ENCODE assay signal across 9 cellular contexts in genomic region chr7:74355091-74355490, GRCh38.
DNase-seq lines count a peak whose midpoint lies in the region; ATAC-seq, FAIRE-seq and TF ChIP-seq lines count a peak whose summit lies in the region.
"Had no signal": no experiment of that assay in that cellular context is flagged by ENCODE, and none has a peak within 500 bp of the region (broad histone marks: within the 10 kb centered on the region; RNA-seq: fewer than 3 reads in every experiment).

No MANE protein-coding gene starts in this region.

- H3K36me3 ChIP-seq in ascending aorta: peaks cover 29 to 54% of the 10 kb centered on the region in 2 donors
- H3K36me3 ChIP-seq in left lung: peaks cover 0 to 20% of the 10 kb centered on the region in 2 donors
- H3K36me3 ChIP-seq in kidney (ENCODE audit: control insufficient read depth in 1 of 2, insufficient read depth in 2 of 2, low read length in 2 of 2): peaks cover 2 to 5% of the 10 kb centered on the region in 2 donors

- H3K27me3 ChIP-seq in ascending aorta: no peaks in the 10 kb centered on the region
- H3K27me3 ChIP-seq in left lung: no peaks in the 10 kb centered on the region

- no peak for TF ChIP-seq RAD21 in Ishikawa (IDR thresholded peaks at IDR 0.05; ENCODE audit: low read depth)

- TF ChIP-seq EP300 in Ishikawa (IDR thresholded peaks at IDR 0.05; ENCODE audit: borderline replicate concordance): no peak

- peaks cover 14% of the 10 kb centered on the region for H3K36me3 Mint-ChIP-seq in Calu3 (ENCODE audit: insufficient read depth, unreplicated experiment)

- no peak for FAIRE-seq in kidney (lab: Jason Lieb, UNC)

- H3K27ac ChIP-seq in ascending aorta: peak overlapping the region; percentile 23 to 45
- H3K27ac ChIP-seq in left lung: no peak overlapping the region
- no peak overlapping the region for H3K27ac ChIP-seq in kidney (ENCODE audit: low read depth in 2 of 2, low read length in 2 of 2)

- no peak overlapping the region for H3K4me3 ChIP-seq in ascending aorta
- no peak overlapping the region for H3K4me3 ChIP-seq in left lung
- no peak overlapping the region for H3K4me3 ChIP-seq in kidney (ENCODE audit: low read length in 2 of 2)

- H3K9me3 ChIP-seq in ascending aorta (peaks cover 6 to 9% of the 10 kb centered on the region in 2 donors), left lung (peaks cover 0 to 9% of the 10 kb centered on the region in 2 donors), kidney (ENCODE audit: control insufficient read depth in 1 of 2, low read length in 2 of 2) (peaks cover 0 to 5% of the 10 kb centered on the region in 2 donors)

- no peak overlapping the region for H3K9ac ChIP-seq in kidney (ENCODE audit: low read length in 2 of 2)

- no TSS peak for BruUV-seq in Calu3 (replicated peaks; lab: Mats Ljungman, UMichigan)

- peak; percentile 33 for ATAC-seq in left lung
- ATAC-seq in GM21717 (IDR thresholded peaks at IDR 0.05; ENCODE audit: unreplicated experiment): no peak

- CTCF ChIA-PET in Calu3 (lab: Charles Lee): interaction anchor here (0.5 to 0.6 kb wide), 2 partner anchors 81 to 1111 kb away, joined by 7 to 9 read pairs; no protein-coding TSS in a partner anchor

- intact Hi-C loops in Calu3 (cut with micrococcal nuclease; ENCODE audit: unreplicated experiment): loop anchor here (10.0 kb wide), 1 partner anchor 60 kb away; no protein-coding TSS in a partner anchor
- intact Hi-C loops in ascending aorta (cut with DNase I): no loop called here
- intact Hi-C loops in left lung (cut with DNase I): no loop called here
- intact Hi-C loops in kidney (cut with DNase I): no loop called here

- DNase-seq in Calu3 (peak; percentile 77), ascending aorta (ENCODE audit: low spot score in 2 of 2) (peak in 1 of 2 donors; percentile 73), left lung (no peak), pons (ENCODE audit: low spot score) (no peak), kidney (no peak), NK-92 (lab: John Stamatoyannopoulos, UW; ENCODE audit: unreplicated experiment) (no peak)
- DNase-seq: activated CD4-positive, alpha-beta T cell treated with anti-CD3 and anti-CD28 coated beads, Interleukin-2, amount 10 ng/mL, durations not matched to agents 7 days and 5 days had no signal

- no peak for TF ChIP-seq CTCF in Calu3 (IDR thresholded peaks at IDR 0.05; ENCODE audit: unreplicated experiment)
- no peak for TF ChIP-seq CTCF in ascending aorta (IDR thresholded peaks at IDR 0.05)
- no peak for TF ChIP-seq CTCF in left lung (IDR thresholded peaks at IDR 0.05)
- TF ChIP-seq CTCF in kidney (IDR thresholded peaks at IDR 0.05; ENCODE audit: borderline replicate concordance, extremely low read depth, insufficient read depth): no peak

- no peaks in the 10 kb centered on the region for H3K27me3 Mint-ChIP-seq in Calu3 (ENCODE audit: unreplicated experiment)
- H3K27me3 Mint-ChIP-seq: activated CD4-positive, alpha-beta T cell treated with anti-CD3 and anti-CD28 coated beads, Interleukin-2, amount 10 ng/mL, durations not matched to agents 7 days and 5 days had no signal

- H3K9me3 Mint-ChIP-seq in Calu3 (ENCODE audit: low read depth, unreplicated experiment): no peaks in the 10 kb centered on the region
- H3K9me3 Mint-ChIP-seq: activated CD4-positive, alpha-beta T cell treated with anti-CD3 and anti-CD28 coated beads, Interleukin-2, amount 10 ng/mL, durations not matched to agents 7 days and 5 days had no signal

- H3K4me1 ChIP-seq in ascending aorta (peaks cover 0 to 2% of the 10 kb centered on the region in 2 donors), left lung (peaks cover 0 to 8% of the 10 kb centered on the region in 2 donors), kidney (ENCODE audit: control insufficient read depth in 1 of 2, insufficient read depth in 1 of 2, low read depth in 1 of 2, low read length in 2 of 2) (no peaks in the 10 kb centered on the region)

- peaks cover 9% of the 10 kb centered on the region for H3K4me1 Mint-ChIP-seq in Calu3 (ENCODE audit: low read depth, unreplicated experiment)
- H3K4me1 Mint-ChIP-seq: activated CD4-positive, alpha-beta T cell treated with anti-CD3 and anti-CD28 coated beads, Interleukin-2, amount 10 ng/mL, durations not matched to agents 7 days and 5 days had no signal

- no peak overlapping the region for H3K27ac Mint-ChIP-seq in Calu3 (ENCODE audit: unreplicated experiment)
- H3K27ac Mint-ChIP-seq: activated CD4-positive, alpha-beta T cell treated with anti-CD3 and anti-CD28 coated beads, Interleukin-2, amount 10 ng/mL, durations not matched to agents 7 days and 5 days had no signal

- H3K4me3 Mint-ChIP-seq in Calu3 (ENCODE audit: low read depth, unreplicated experiment): no peak overlapping the region
- H3K4me3 Mint-ChIP-seq: activated CD4-positive, alpha-beta T cell treated with anti-CD3 and anti-CD28 coated beads, Interleukin-2, amount 10 ng/mL, durations not matched to agents 7 days and 5 days had no signal

TF ChIP-seq in Ishikawa, 13 proteins besides CTCF, POLR2A, EP300 and RAD21:
- TF ChIP-seq NFIC (IDR thresholded peaks at IDR 0.05): peak; percentile 87
- TF ChIP-seq TEAD4 (IDR thresholded peaks at IDR 0.05): no peak
- no peak for TF ChIP-seq TAF1 (IDR thresholded peaks at IDR 0.05; ENCODE audit: low read depth)
- TF ChIP-seq MAX (IDR thresholded peaks at IDR 0.05): peak; percentile 41; the same call in 1 of the 2 replicates
- no peak for TF ChIP-seq TCF12 (IDR thresholded peaks at IDR 0.05; ENCODE audit: low read depth)
- TF ChIP-seq CEBPB (IDR thresholded peaks at IDR 0.05): no peak
- TF ChIP-seq CREB1 (IDR thresholded peaks at IDR 0.05; ENCODE audit: low read depth): no peak
- TF ChIP-seq USF1 (IDR thresholded peaks at IDR 0.05): no peak

Comparison
In these comparisons a context has a peak if more than half of its experiments do, and no peak if none do; other contexts are left out.
1. H3K27ac ChIP-seq: peak in ascending aorta (2 of 2); none in left lung (0 of 2) and kidney (0 of 2).